In the genomic region with DNA sequence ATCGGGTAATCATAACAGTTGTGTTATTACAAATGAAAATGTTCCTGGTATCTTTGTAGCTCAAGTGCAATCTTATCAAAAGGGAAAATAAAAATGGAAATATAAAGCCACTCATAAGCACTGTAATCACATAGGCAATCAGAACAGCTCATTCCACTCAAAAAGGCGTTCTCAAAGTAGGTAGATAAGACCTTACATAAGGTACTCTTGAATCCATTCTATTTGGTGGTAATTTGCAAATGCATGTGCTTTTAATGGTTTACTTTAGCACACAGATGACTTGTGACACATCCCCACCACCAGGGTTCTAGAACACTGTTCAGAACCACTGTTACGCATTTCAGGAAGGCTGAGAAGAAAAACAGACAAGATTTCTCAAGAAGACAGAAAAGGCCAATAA, we compare ENCODE assay signal across 28 cellular contexts.
"Had no signal": no experiment of that assay in that cellular context is flagged by ENCODE, and none has a peak within 500 bp of the region (broad histone marks: within the 10 kb centered on the region; RNA-seq: fewer than 3 reads in every experiment).

No MANE protein-coding gene starts in this region.

- H3K4me1 Mint-ChIP-seq: activated naive CD4-positive, alpha-beta T cell treated with anti-CD3 and anti-CD28 coated beads, Interleukin-2, amount 10 ng/mL, durations not matched to agents 7 days and 5 days; activated naive CD8-positive, alpha-beta T cell treated with anti-CD3 and anti-CD28 coated beads, Interleukin-2, amount 10 ng/mL, durations not matched to agents 7 days and 5 days; T-cell had no signal

- H3K4me3 ChIP-seq: heart right ventricle, left ventricle myocardium inferior, right atrium auricular region, suprapubic skin, transverse colon, uterus had no signal

- H3K9me3 ChIP-seq: heart right ventricle, left ventricle myocardium inferior, right atrium auricular region, suprapubic skin, transverse colon, uterus had no signal

- ATAC-seq: activated T-cell treated with anti-CD3 and anti-CD28 coated beads, Interleukin-2, amount 50 U/mL, for 72 hours; esophagus mucosa; heart right ventricle; naive thymus-derived CD4-positive, alpha-beta T cell; stimulated activated naive B cell treated with anti-CD40 and anti-IgM and Interleukin-4, amounts not matched to agents 10 μg/mL and 1 μg/mL and 100 μg/mL, for 72 hours; T-cell had no signal

- H3K27me3 ChIP-seq: brain microvascular endothelial cell, heart right ventricle, right atrium auricular region, suprapubic skin, transverse colon, uterus had no signal

- H3K27me3 Mint-ChIP-seq: activated naive CD4-positive, alpha-beta T cell treated with anti-CD3 and anti-CD28 coated beads, Interleukin-2, amount 10 ng/mL, durations not matched to agents 7 days and 5 days; activated naive CD8-positive, alpha-beta T cell treated with anti-CD3 and anti-CD28 coated beads, Interleukin-2, amount 10 ng/mL, durations not matched to agents 7 days and 5 days; naive thymus-derived CD4-positive, alpha-beta T cell; stimulated activated naive B cell treated with anti-CD40 and anti-IgM and Interleukin-4, amounts not matched to agents 10 μg/mL and 1 μg/mL and 100 μg/mL, for 72 hours; T-cell had no signal

- H3K27ac Mint-ChIP-seq: activated naive CD4-positive, alpha-beta T cell treated with anti-CD3 and anti-CD28 coated beads, Interleukin-2, amount 10 ng/mL, durations not matched to agents 7 days and 5 days; activated naive CD8-positive, alpha-beta T cell treated with anti-CD3 and anti-CD28 coated beads, Interleukin-2, amount 10 ng/mL, durations not matched to agents 7 days and 5 days; activated T-cell treated with anti-CD3 and anti-CD28 coated beads, Interleukin-2, amount 50 U/mL, for 72 hours; naive thymus-derived CD4-positive, alpha-beta T cell; stimulated activated naive B cell treated with anti-CD40 and anti-IgM and Interleukin-4, amounts not matched to agents 10 μg/mL and 1 μg/mL and 100 μg/mL, for 72 hours; T-cell had no signal

- FAIRE-seq: astrocyte, islet of Langerhans had no signal

- H3K9ac ChIP-seq: parathyroid adenoma had no signal

- H3K36me3 Mint-ChIP-seq: activated naive CD4-positive, alpha-beta T cell treated with anti-CD3 and anti-CD28 coated beads, Interleukin-2, amount 10 ng/mL, durations not matched to agents 7 days and 5 days; activated naive CD8-positive, alpha-beta T cell treated with anti-CD3 and anti-CD28 coated beads, Interleukin-2, amount 10 ng/mL, durations not matched to agents 7 days and 5 days had no signal

- H3K27ac ChIP-seq: brain microvascular endothelial cell, heart right ventricle, left ventricle myocardium inferior, parathyroid adenoma, right atrium auricular region, suprapubic skin, transverse colon, uterus had no signal

- H3K36me3 ChIP-seq: brain microvascular endothelial cell, left ventricle myocardium inferior, right atrium auricular region, suprapubic skin, transverse colon, uterus had no signal

- H3K4me3 Mint-ChIP-seq: activated naive CD4-positive, alpha-beta T cell treated with anti-CD3 and anti-CD28 coated beads, Interleukin-2, amount 10 ng/mL, durations not matched to agents 7 days and 5 days; activated naive CD8-positive, alpha-beta T cell treated with anti-CD3 and anti-CD28 coated beads, Interleukin-2, amount 10 ng/mL, durations not matched to agents 7 days and 5 days; activated T-cell treated with anti-CD3 and anti-CD28 coated beads, Interleukin-2, amount 50 U/mL, for 72 hours; naive thymus-derived CD4-positive, alpha-beta T cell; stimulated activated naive B cell treated with anti-CD40 and anti-IgM and Interleukin-4, amounts not matched to agents 10 μg/mL and 1 μg/mL and 100 μg/mL, for 72 hours; T-cell had no signal

- DNase-seq: activated CD4-positive, alpha-beta T cell treated with anti-CD3 and anti-CD28 coated beads for 4 hours; activated CD4-positive, alpha-beta T cell treated with anti-CD3 and anti-CD28 coated beads, Interleukin-2, amount 50 U/mL, for 4 hours; activated CD4-positive, CD25-positive, alpha-beta regulatory T cell; activated effector memory CD4-positive, alpha-beta T cell treated with anti-CD3 and anti-CD28 coated beads, Interleukin-2, amount 50 U/mL, for 16 hours; activated naive CD4-positive, alpha-beta T cell treated with anti-CD3 and anti-CD28 coated beads, Interleukin-2, amount 10 ng/mL, durations not matched to agents 7 days and 5 days; activated naive CD8-positive, alpha-beta T cell treated with anti-CD3 and anti-CD28 coated beads, Interleukin-2, amount 10 ng/mL, durations not matched to agents 7 days and 5 days; activated T-cell treated with anti-CD3 and anti-CD28 coated beads for 4 hours; activated T-cell treated with anti-CD3 and anti-CD28 coated beads, Interleukin-2, amount 50 U/mL, for 72 hours; brain microvascular endothelial cell; foreskin fibroblast; heart right ventricle; left ventricle myocardium inferior; mammary epithelial cell; midbrain; naive thymus-derived CD4-positive, alpha-beta T cell; nucleus accumbens; stimulated activated CD4-positive, alpha-beta T cell treated with anti-CD3 and anti-CD28 coated beads, Interleukin-15, amount 100 ng/mL, for 24 hours; stimulated activated CD4-positive, alpha-beta T cell treated with anti-CD3 and anti-CD28 coated beads, Interleukin-2, amount 100 ng/mL, for 24 hours; stimulated activated naive B cell treated with anti-CD40 and anti-IgM and Interleukin-4, amounts not matched to agents 10 μg/mL and 1 μg/mL and 100 μg/mL, for 72 hours; T-cell; transverse colon; uterus had no signal

- H3K4me1 ChIP-seq: parathyroid adenoma had no signal
